ENCODE assay signal across 22 cellular contexts in genomic region chr22:30832407-30832987, GRCh38.
"Had no signal": no experiment of that assay in that cellular context is flagged by ENCODE, and none has a peak within 500 bp of the region (broad histone marks: within the 10 kb centered on the region; RNA-seq: fewer than 3 reads in every experiment).

No MANE protein-coding gene starts in this region.

- ATAC-seq: activated T-helper 17 cell treated with anti-CD3 and anti-CD28 coated beads, Interleukin-2, amount 50 U/mL, for 72 hours; effector memory CD8-positive, alpha-beta T cell; lower lobe of right lung; natural killer cell treated with Interleukin-12 subunit alpha and Interleukin-12 subunit beta and Interleukin-15 and Interleukin-18, amount 100 ng/mL, for 72 hours; sciatic nerve; stimulated activated naive B cell treated with anti-CD40 and anti-IgM and Interleukin-4, amounts not matched to agents 10 μg/mL and 1 μg/mL and 100 μg/mL, for 72 hours; upper lobe of right lung had no signal

- H3K9me3 Mint-ChIP-seq: activated CD4-positive, alpha-beta memory T cell treated with anti-CD3 and anti-CD28 coated beads, Interleukin-2, amount 10 ng/mL, durations not matched to agents 7 days and 5 days; activated T-helper 17 cell treated with anti-CD3 and anti-CD28 coated beads, Interleukin-2, amount 50 U/mL, for 72 hours; effector memory CD8-positive, alpha-beta T cell; natural killer cell treated with Interleukin-12 subunit alpha and Interleukin-12 subunit beta and Interleukin-15 and Interleukin-18, amount 100 ng/mL, for 72 hours; stimulated activated naive B cell treated with anti-CD40 and anti-IgM and Interleukin-4, amounts not matched to agents 10 μg/mL and 1 μg/mL and 100 μg/mL, for 72 hours had no signal

- H3K4me1 Mint-ChIP-seq: activated CD4-positive, alpha-beta memory T cell treated with anti-CD3 and anti-CD28 coated beads, Interleukin-2, amount 10 ng/mL, durations not matched to agents 7 days and 5 days; activated T-helper 17 cell treated with anti-CD3 and anti-CD28 coated beads, Interleukin-2, amount 50 U/mL, for 72 hours; stimulated activated naive B cell treated with anti-CD40 and anti-IgM and Interleukin-4, amounts not matched to agents 10 μg/mL and 1 μg/mL and 100 μg/mL, for 72 hours had no signal

- H3K36me3 Mint-ChIP-seq: natural killer cell treated with Interleukin-12 subunit alpha and Interleukin-12 subunit beta and Interleukin-15 and Interleukin-18, amount 100 ng/mL, for 72 hours; stimulated activated naive B cell treated with anti-CD40 and anti-IgM and Interleukin-4, amounts not matched to agents 10 μg/mL and 1 μg/mL and 100 μg/mL, for 72 hours had no signal

- H3K9me3 ChIP-seq: lower lobe of right lung, neutrophil, thoracic aorta, upper lobe of right lung had no signal

- H2AFZ ChIP-seq: parathyroid adenoma had no signal

- DNase-seq: activated CD4-positive, alpha-beta memory T cell treated with anti-CD3 and anti-CD28 coated beads, Interleukin-2, amount 10 ng/mL, durations not matched to agents 7 days and 5 days; activated CD4-positive, alpha-beta T cell treated with anti-CD3 and anti-CD28 coated beads for 48 hours; activated CD4-positive, CD25-positive, alpha-beta regulatory T cell; activated naive CD4-positive, alpha-beta T cell treated with anti-CD3 and anti-CD28 coated beads, Interleukin-2, amount 50 U/mL, for 16 hours; activated T-cell treated with anti-CD3 and anti-CD28 coated beads, Interleukin-2, amount 50 U/mL, for 1 hour; effector memory CD8-positive, alpha-beta T cell; foreskin melanocyte; glutamatergic neuron; hippocampal formation; islet precursor cell; left colon; lower lobe of right lung; spleen; stimulated activated naive B cell treated with anti-CD40 and anti-IgM and Interleukin-4, amounts not matched to agents 10 μg/mL and 1 μg/mL and 100 μg/mL, for 72 hours; T1000; upper lobe of right lung had no signal

- H3K27ac Mint-ChIP-seq: activated CD4-positive, alpha-beta memory T cell treated with anti-CD3 and anti-CD28 coated beads, Interleukin-2, amount 10 ng/mL, durations not matched to agents 7 days and 5 days; activated T-helper 17 cell treated with anti-CD3 and anti-CD28 coated beads, Interleukin-2, amount 50 U/mL, for 72 hours; effector memory CD8-positive, alpha-beta T cell; natural killer cell treated with Interleukin-12 subunit alpha and Interleukin-12 subunit beta and Interleukin-15 and Interleukin-18, amount 100 ng/mL, for 72 hours; stimulated activated naive B cell treated with anti-CD40 and anti-IgM and Interleukin-4, amounts not matched to agents 10 μg/mL and 1 μg/mL and 100 μg/mL, for 72 hours had no signal

- H3K36me3 ChIP-seq: lower lobe of right lung, neutrophil, spleen, thoracic aorta, upper lobe of right lung had no signal

- H3K4me1 ChIP-seq: lower lobe of right lung, parathyroid adenoma, spleen, upper lobe of right lung had no signal

- H3K4me3 Mint-ChIP-seq: activated CD4-positive, alpha-beta memory T cell treated with anti-CD3 and anti-CD28 coated beads, Interleukin-2, amount 10 ng/mL, durations not matched to agents 7 days and 5 days; activated T-helper 17 cell treated with anti-CD3 and anti-CD28 coated beads, Interleukin-2, amount 50 U/mL, for 72 hours; effector memory CD8-positive, alpha-beta T cell; natural killer cell treated with Interleukin-12 subunit alpha and Interleukin-12 subunit beta and Interleukin-15 and Interleukin-18, amount 100 ng/mL, for 72 hours; stimulated activated naive B cell treated with anti-CD40 and anti-IgM and Interleukin-4, amounts not matched to agents 10 μg/mL and 1 μg/mL and 100 μg/mL, for 72 hours had no signal

- H3K27ac ChIP-seq: lower lobe of right lung, neutrophil, parathyroid adenoma, spleen, thoracic aorta, upper lobe of right lung had no signal

- H3K27me3 ChIP-seq: spleen, upper lobe of right lung had no signal

- H3K4me3 ChIP-seq: lower lobe of right lung, spleen, thoracic aorta, upper lobe of right lung had no signal

- H3K79me2 ChIP-seq: parathyroid adenoma had no signal
